1 cellular context compared by ENCODE assay signal in the genomic region with DNA sequence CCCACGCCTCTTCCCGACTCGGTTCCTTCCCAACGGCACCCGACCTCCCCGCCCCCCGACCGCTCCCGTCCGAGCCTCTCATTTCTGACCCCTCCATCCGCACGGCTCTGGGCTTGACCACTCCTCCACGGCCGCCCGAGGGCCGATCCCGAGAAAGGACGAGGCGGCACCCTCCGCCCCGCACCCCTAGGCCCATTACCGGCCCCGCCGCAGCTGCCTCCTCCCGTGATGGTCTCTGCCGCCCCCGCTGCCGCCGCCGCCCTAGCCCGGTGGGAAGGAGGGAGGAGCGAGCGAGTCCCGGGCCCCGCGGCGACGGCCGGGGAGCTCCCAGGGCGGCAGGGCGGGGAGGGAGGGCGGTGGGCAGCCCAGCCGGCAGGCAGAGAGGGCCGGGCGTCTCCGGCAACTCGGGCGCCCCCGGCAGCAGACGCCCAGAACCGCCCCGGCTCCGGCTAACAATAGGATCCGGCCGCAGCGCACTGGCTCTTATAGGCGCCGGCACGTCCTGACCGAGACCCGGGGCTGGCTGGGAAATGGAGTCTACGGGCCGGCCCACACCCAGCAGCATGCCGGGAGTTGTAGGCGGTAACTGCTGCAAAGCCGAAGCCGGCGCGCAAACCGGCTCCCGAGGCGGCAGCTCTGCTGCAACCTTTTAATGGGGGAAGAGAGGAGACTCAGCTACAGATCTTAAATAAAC.
TF ChIP-seq lines count a peak whose summit lies in the region.

A gene with protein sequence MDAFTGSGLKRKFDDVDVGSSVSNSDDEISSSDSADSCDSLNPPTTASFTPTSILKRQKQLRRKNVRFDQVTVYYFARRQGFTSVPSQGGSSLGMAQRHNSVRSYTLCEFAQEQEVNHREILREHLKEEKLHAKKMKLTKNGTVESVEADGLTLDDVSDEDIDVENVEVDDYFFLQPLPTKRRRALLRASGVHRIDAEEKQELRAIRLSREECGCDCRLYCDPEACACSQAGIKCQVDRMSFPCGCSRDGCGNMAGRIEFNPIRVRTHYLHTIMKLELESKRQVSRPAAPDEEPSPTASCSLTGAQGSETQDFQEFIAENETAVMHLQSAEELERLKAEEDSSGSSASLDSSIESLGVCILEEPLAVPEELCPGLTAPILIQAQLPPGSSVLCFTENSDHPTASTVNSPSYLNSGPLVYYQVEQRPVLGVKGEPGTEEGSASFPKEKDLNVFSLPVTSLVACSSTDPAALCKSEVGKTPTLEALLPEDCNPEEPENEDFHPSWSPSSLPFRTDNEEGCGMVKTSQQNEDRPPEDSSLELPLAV (minus strand): TSS at position 457 of the 694 bp plus-strand sequence. CDS start 7,035 bp downstream, outside the sequence.

TF ChIP-seq in HepG2, 621 proteins besides CTCF, POLR2A, EP300 and RAD21 (continues in another document):
- TF ChIP-seq, protein P1, sequence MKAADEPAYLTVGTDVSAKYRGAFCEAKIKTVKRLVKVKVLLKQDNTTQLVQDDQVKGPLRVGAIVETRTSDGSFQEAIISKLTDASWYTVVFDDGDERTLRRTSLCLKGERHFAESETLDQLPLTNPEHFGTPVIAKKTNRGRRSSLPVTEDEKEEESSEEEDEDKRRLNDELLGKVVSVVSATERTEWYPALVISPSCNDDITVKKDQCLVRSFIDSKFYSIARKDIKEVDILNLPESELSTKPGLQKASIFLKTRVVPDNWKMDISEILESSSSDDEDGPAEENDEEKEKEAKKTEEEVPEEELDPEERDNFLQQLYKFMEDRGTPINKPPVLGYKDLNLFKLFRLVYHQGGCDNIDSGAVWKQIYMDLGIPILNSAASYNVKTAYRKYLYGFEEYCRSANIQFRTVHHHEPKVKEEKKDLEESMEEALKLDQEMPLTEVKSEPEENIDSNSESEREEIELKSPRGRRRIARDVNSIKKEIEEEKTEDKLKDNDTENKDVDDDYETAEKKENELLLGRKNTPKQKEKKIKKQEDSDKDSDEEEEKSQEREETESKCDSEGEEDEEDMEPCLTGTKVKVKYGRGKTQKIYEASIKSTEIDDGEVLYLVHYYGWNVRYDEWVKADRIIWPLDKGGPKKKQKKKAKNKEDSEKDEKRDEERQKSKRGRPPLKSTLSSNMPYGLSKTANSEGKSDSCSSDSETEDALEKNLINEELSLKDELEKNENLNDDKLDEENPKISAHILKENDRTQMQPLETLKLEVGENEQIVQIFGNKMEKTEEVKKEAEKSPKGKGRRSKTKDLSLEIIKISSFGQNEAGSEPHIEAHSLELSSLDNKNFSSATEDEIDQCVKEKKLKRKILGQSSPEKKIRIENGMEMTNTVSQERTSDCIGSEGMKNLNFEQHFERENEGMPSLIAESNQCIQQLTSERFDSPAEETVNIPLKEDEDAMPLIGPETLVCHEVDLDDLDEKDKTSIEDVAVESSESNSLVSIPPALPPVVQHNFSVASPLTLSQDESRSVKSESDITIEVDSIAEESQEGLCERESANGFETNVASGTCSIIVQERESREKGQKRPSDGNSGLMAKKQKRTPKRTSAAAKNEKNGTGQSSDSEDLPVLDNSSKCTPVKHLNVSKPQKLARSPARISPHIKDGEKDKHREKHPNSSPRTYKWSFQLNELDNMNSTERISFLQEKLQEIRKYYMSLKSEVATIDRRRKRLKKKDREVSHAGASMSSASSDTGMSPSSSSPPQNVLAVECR (CRISPR knock-in tag; IDR thresholded peaks at IDR 0.05; ENCODE audit: borderline replicate concordance), result peak; percentile 84; the same call in 1 of the 2 replicates
- TF ChIP-seq SRY (CRISPR knock-in tag; IDR thresholded peaks at IDR 0.05), result peak; percentile 40; the same call in 1 of the 2 replicates
- no peak for TF ChIP-seq XBP1 (CRISPR knock-in tag; IDR thresholded peaks at IDR 0.05)
- peak; percentile 13; the same call in 1 of the 2 replicates for TF ChIP-seq DMAP1 (CRISPR knock-in tag; IDR thresholded peaks at IDR 0.05)
- TF ChIP-seq MED1 (CRISPR knock-in tag; IDR thresholded peaks at IDR 0.05), result peak; percentile 77
- TF ChIP-seq, protein P2, sequence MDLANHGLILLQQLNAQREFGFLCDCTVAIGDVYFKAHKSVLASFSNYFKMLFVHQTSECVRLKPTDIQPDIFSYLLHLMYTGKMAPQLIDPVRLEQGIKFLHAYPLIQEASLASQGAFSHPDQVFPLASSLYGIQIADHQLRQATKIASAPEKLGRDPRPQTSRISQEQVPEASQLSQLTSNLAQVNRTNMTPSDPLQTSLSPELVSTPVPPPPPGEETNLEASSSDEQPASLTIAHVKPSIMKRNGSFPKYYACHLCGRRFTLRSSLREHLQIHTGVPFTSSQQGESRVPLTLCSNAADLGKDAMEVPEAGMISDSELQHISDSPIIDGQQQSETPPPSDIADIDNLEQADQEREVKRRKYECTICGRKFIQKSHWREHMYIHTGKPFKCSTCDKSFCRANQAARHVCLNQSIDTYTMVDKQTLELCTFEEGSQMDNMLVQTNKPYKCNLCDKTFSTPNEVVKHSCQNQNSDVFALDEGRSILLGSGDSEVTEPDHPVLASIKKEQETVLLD (CRISPR knock-in tag; IDR thresholded peaks at IDR 0.05; ENCODE audit: low read depth), result peak; percentile 66
- no peak for TF ChIP-seq ELF4 (CRISPR knock-in tag; IDR thresholded peaks at IDR 0.05; ENCODE audit: borderline replicate concordance)
- TF ChIP-seq, protein P3, sequence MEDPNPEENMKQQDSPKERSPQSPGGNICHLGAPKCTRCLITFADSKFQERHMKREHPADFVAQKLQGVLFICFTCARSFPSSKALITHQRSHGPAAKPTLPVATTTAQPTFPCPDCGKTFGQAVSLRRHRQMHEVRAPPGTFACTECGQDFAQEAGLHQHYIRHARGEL (CRISPR knock-in tag; IDR thresholded peaks at IDR 0.05), result no peak
- TF ChIP-seq, protein P4, sequence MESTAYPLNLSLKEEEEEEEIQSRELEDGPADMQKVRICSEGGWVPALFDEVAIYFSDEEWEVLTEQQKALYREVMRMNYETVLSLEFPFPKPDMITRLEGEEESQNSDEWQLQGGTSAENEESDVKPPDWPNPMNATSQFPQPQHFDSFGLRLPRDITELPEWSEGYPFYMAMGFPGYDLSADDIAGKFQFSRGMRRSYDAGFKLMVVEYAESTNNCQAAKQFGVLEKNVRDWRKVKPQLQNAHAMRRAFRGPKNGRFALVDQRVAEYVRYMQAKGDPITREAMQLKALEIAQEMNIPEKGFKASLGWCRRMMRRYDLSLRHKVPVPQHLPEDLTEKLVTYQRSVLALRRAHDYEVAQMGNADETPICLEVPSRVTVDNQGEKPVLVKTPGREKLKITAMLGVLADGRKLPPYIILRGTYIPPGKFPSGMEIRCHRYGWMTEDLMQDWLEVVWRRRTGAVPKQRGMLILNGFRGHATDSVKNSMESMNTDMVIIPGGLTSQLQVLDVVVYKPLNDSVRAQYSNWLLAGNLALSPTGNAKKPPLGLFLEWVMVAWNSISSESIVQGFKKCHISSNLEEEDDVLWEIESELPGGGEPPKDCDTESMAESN (CRISPR knock-in tag; conservative IDR thresholded peaks at IDR 0.05), result peak; percentile 73; the same call in 1 of the 2 replicates
- peak; percentile 44; the same call in 1 of the 2 replicates for TF ChIP-seq POGZ (CRISPR knock-in tag; IDR thresholded peaks at IDR 0.05)
- TF ChIP-seq SNRNP70 (IDR thresholded peaks at IDR 0.05; ENCODE audit: low read depth, low read length), result no peak
- TF ChIP-seq ZNF430 (CRISPR knock-in tag; IDR thresholded peaks at IDR 0.05), result no peak
- no peak for TF ChIP-seq HNF4A (CRISPR knock-in tag; IDR thresholded peaks at IDR 0.05)
- TF ChIP-seq, protein P5, sequence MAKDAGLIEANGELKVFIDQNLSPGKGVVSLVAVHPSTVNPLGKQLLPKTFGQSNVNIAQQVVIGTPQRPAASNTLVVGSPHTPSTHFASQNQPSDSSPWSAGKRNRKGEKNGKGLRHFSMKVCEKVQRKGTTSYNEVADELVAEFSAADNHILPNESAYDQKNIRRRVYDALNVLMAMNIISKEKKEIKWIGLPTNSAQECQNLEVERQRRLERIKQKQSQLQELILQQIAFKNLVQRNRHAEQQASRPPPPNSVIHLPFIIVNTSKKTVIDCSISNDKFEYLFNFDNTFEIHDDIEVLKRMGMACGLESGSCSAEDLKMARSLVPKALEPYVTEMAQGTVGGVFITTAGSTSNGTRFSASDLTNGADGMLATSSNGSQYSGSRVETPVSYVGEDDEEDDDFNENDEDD (CRISPR knock-in tag; IDR thresholded peaks at IDR 0.05; ENCODE audit: borderline replicate concordance), result peak; percentile 71; the same call in 1 of the 2 replicates
- peak; percentile 98 for TF ChIP-seq RBFOX2 (IDR thresholded peaks at IDR 0.05; ENCODE audit: low read depth, low read length)
- TF ChIP-seq, protein P6, sequence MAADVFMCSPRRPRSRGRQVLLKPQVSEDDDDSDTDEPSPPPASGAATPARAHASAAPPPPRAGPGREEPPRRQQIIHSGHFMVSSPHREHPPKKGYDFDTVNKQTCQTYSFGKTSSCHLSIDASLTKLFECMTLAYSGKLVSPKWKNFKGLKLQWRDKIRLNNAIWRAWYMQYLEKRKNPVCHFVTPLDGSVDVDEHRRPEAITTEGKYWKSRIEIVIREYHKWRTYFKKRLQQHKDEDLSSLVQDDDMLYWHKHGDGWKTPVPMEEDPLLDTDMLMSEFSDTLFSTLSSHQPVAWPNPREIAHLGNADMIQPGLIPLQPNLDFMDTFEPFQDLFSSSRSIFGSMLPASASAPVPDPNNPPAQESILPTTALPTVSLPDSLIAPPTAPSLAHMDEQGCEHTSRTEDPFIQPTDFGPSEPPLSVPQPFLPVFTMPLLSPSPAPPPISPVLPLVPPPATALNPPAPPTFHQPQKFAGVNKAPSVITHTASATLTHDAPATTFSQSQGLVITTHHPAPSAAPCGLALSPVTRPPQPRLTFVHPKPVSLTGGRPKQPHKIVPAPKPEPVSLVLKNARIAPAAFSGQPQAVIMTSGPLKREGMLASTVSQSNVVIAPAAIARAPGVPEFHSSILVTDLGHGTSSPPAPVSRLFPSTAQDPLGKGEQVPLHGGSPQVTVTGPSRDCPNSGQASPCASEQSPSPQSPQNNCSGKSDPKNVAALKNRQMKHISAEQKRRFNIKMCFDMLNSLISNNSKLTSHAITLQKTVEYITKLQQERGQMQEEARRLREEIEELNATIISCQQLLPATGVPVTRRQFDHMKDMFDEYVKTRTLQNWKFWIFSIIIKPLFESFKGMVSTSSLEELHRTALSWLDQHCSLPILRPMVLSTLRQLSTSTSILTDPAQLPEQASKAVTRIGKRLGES (CRISPR knock-in tag; IDR thresholded peaks at IDR 0.05; ENCODE audit: borderline replicate concordance), result 0 out of 2 replicates have a peak, but pooled peaks have one; percentile 53
- no peak for TF ChIP-seq NR1H2 (CRISPR knock-in tag; IDR thresholded peaks at IDR 0.05; ENCODE audit: borderline replicate concordance, low read depth)
- peak; percentile 66 for TF ChIP-seq HNRNPLL (IDR thresholded peaks at IDR 0.05; ENCODE audit: low read depth, low read length, poor library complexity, severe bottlenecking)
- TF ChIP-seq, protein P7, sequence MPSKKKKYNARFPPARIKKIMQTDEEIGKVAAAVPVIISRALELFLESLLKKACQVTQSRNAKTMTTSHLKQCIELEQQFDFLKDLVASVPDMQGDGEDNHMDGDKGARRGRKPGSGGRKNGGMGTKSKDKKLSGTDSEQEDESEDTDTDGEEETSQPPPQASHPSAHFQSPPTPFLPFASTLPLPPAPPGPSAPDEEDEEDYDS (CRISPR knock-in tag; IDR thresholded peaks at IDR 0.05), result peak; percentile 99
- TF ChIP-seq ZNF124 (CRISPR knock-in tag; IDR thresholded peaks at IDR 0.05), result peak; percentile 90
- TF ChIP-seq, protein P8, sequence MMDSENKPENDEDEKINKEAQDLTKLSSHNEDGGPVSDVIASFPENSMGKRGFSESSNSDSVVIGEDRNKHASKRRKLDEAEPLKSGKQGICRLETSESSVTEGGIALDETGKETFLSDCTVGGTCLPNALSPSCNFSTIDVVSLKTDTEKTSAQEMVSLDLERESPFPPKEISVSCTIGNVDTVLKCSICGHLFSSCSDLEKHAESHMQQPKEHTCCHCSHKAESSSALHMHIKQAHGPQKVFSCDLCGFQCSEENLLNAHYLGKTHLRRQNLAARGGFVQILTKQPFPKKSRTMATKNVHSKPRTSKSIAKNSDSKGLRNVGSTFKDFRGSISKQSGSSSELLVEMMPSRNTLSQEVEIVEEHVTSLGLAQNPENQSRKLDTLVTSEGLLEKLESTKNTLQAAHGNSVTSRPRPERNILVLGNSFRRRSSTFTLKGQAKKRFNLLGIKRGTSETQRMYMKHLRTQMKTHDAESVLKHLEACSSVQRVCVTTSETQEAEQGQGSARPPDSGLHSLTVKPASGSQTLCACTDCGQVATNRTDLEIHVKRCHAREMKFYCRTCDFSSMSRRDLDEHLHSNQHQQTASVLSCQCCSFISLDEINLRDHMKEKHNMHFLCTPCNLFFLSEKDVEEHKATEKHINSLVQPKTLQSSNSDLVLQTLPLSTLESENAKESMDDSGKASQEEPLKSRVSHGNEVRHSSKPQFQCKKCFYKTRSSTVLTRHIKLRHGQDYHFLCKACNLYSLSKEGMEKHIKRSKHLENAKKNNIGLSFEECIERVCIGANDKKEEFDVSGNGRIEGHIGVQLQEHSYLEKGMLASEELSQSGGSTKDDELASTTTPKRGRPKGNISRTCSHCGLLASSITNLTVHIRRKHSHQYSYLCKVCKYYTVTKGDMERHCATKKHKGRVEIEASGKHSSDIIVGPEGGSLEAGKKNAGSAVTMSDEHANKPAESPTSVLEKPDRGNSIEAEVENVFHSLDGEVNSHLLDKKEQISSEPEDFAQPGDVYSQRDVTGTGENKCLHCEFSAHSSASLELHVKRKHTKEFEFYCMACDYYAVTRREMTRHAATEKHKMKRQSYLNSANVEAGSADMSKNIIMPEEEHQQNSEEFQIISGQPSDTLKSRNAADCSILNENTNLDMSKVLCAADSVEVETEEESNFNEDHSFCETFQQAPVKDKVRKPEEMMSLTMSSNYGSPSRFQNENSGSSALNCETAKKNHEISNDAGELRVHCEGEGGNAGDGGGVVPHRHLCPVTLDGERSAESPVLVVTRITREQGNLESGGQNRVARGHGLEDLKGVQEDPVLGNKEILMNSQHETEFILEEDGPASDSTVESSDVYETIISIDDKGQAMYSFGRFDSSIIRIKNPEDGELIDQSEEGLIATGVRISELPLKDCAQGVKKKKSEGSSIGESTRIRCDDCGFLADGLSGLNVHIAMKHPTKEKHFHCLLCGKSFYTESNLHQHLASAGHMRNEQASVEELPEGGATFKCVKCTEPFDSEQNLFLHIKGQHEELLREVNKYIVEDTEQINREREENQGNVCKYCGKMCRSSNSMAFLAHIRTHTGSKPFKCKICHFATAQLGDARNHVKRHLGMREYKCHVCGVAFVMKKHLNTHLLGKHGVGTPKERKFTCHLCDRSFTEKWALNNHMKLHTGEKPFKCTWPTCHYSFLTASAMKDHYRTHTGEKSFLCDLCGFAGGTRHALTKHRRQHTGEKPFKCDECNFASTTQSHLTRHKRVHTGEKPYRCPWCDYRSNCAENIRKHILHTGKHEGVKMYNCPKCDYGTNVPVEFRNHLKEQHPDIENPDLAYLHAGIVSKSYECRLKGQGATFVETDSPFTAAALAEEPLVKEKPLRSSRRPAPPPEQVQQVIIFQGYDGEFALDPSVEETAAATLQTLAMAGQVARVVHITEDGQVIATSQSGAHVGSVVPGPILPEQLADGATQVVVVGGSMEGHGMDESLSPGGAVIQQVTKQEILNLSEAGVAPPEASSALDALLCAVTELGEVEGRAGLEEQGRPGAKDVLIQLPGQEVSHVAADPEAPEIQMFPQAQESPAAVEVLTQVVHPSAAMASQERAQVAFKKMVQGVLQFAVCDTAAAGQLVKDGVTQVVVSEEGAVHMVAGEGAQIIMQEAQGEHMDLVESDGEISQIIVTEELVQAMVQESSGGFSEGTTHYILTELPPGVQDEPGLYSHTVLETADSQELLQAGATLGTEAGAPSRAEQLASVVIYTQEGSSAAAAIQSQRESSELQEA (CRISPR knock-in tag; IDR thresholded peaks at IDR 0.05; ENCODE audit: not compliant biosample characterization), result peak; percentile 38
- peak; percentile 72 for TF ChIP-seq SALL1 (CRISPR knock-in tag; IDR thresholded peaks at IDR 0.05)
